8 cellular contexts compared by ENCODE assay signal in genomic region chr2:18149660-18150246, GRCh38.
A peak's percentile ranks its signal among the peaks of the same experiment; 100 is the strongest.
DNase-seq lines count a peak whose midpoint lies in the region; ATAC-seq and TF ChIP-seq lines count a peak whose summit lies in the region.

No MANE protein-coding gene starts in this region.

- H3K4me1 Mint-ChIP-seq in nephron progenitor cell: no peaks in the 10 kb centered on the region
- no peaks in the 10 kb centered on the region for H3K4me1 Mint-ChIP-seq in activated T-helper 2 cell treated with anti-CD3 and anti-CD28 coated beads, Interferon-gamma antibody, Interleukin-2, Interleukin-4, amounts not matched to agents 10 μg/mL and 5 μg/mL and 100 μg/mL, durations not matched to agents 14 hours and 24 hours and 36 hours (ENCODE audit: low read depth)

- no peak overlapping the region for H3K4me3 Mint-ChIP-seq in nephron progenitor cell
- H3K4me3 Mint-ChIP-seq in activated T-helper 2 cell treated with anti-CD3 and anti-CD28 coated beads, Interferon-gamma antibody, Interleukin-2, Interleukin-4, amounts not matched to agents 10 μg/mL and 5 μg/mL and 100 μg/mL, durations not matched to agents 14 hours and 24 hours and 36 hours (ENCODE audit: low read depth): no peak overlapping the region

- peaks cover 12% of the 10 kb centered on the region for H3K27me3 Mint-ChIP-seq in nephron progenitor cell (ENCODE audit: low read depth, poor library complexity)
- H3K27me3 Mint-ChIP-seq in activated T-helper 2 cell treated with anti-CD3 and anti-CD28 coated beads, Interferon-gamma antibody, Interleukin-2, Interleukin-4, amounts not matched to agents 10 μg/mL and 5 μg/mL and 100 μg/mL, durations not matched to agents 14 hours and 24 hours and 36 hours (ENCODE audit: low read depth): peaks cover 4% of the 10 kb centered on the region

- peak; percentile 65 for DNase-seq in NCI-H82 treated with DMSO at 0.1 percent for 48 hours (lab: John Stamatoyannopoulos, UW; ENCODE audit: unreplicated experiment)
- DNase-seq in coronary artery (ENCODE audit: low spot score): no peak
- DNase-seq in nephron progenitor cell: peak; percentile 10
- no peak for DNase-seq in activated T-helper 2 cell treated with anti-CD3 and anti-CD28 coated beads, Interferon-gamma antibody, Interleukin-2, Interleukin-4, amounts not matched to agents 10 μg/mL and 5 μg/mL and 100 μg/mL, durations not matched to agents 14 hours and 24 hours and 36 hours (ENCODE audit: low spot score)

- H3K9me3 Mint-ChIP-seq in nephron progenitor cell: peaks cover 4% of the 10 kb centered on the region
- H3K9me3 Mint-ChIP-seq in activated T-helper 2 cell treated with anti-CD3 and anti-CD28 coated beads, Interferon-gamma antibody, Interleukin-2, Interleukin-4, amounts not matched to agents 10 μg/mL and 5 μg/mL and 100 μg/mL, durations not matched to agents 14 hours and 24 hours and 36 hours: no peaks in the 10 kb centered on the region

- no peaks in the 10 kb centered on the region for H3K36me3 Mint-ChIP-seq in nephron progenitor cell (ENCODE audit: low read depth)
- no peaks in the 10 kb centered on the region for H3K36me3 Mint-ChIP-seq in activated T-helper 2 cell treated with anti-CD3 and anti-CD28 coated beads, Interferon-gamma antibody, Interleukin-2, Interleukin-4, amounts not matched to agents 10 μg/mL and 5 μg/mL and 100 μg/mL, durations not matched to agents 14 hours and 24 hours and 36 hours (ENCODE audit: low read depth)

- intact Hi-C loops in activated T-helper 2 cell treated with anti-CD3 and anti-CD28 coated beads, Interferon-gamma antibody, Interleukin-2, Interleukin-4, amounts not matched to agents 10 μg/mL and 5 μg/mL and 100 μg/mL, durations not matched to agents 14 hours and 24 hours and 36 hours (cut with micrococcal nuclease): loop anchor here (5.0 kb wide), 1 partner anchor 297 kb away; no protein-coding TSS in a partner anchor

- H3K27ac ChIP-seq in 22Rv1 (no peak overlapping the region), coronary artery (no peak overlapping the region)

- TF ChIP-seq CTCF in 22Rv1 (IDR thresholded peaks at IDR 0.05): peak; percentile 98
- peak; percentile 60 for TF ChIP-seq CTCF in coronary artery (IDR thresholded peaks at IDR 0.05)
- TF ChIP-seq CTCF in nephron progenitor cell (IDR thresholded peaks at IDR 0.05): peak; percentile 81

- peak; percentile 62 for ATAC-seq in GM18499 (IDR thresholded peaks at IDR 0.05; ENCODE audit: insufficient read depth, unreplicated experiment)
- peak; percentile 53 for ATAC-seq in HG03521 (IDR thresholded peaks at IDR 0.05; ENCODE audit: unreplicated experiment)
- ATAC-seq in HG03108 (IDR thresholded peaks at IDR 0.05; ENCODE audit: unreplicated experiment): no peak

- H3K27ac Mint-ChIP-seq in nephron progenitor cell: no peak overlapping the region
- no peak overlapping the region for H3K27ac Mint-ChIP-seq in activated T-helper 2 cell treated with anti-CD3 and anti-CD28 coated beads, Interferon-gamma antibody, Interleukin-2, Interleukin-4, amounts not matched to agents 10 μg/mL and 5 μg/mL and 100 μg/mL, durations not matched to agents 14 hours and 24 hours and 36 hours

- no peak overlapping the region for H3K4me3 ChIP-seq in coronary artery

Comparison
In these comparisons a context has a peak if more than half of its experiments do, and no peak if none do; other contexts are left out.
1. DNase-seq: peak in NCI-H82 treated with DMSO at 0.1 percent for 48 hours (single experiment) and nephron progenitor cell (single experiment); none in coronary artery (single experiment) and activated T-helper 2 cell treated with anti-CD3 and anti-CD28 coated beads, Interferon-gamma antibody, Interleukin-2, Interleukin-4, amounts not matched to agents 10 μg/mL and 5 μg/mL and 100 μg/mL, durations not matched to agents 14 hours and 24 hours and 36 hours (single experiment).
2. Peak in every context shown above with its lines, with median percentiles within 50 percentile points of each other: CTCF ChIP-seq.